ENCODE assay signal across 29 cellular contexts in the genomic region with DNA sequence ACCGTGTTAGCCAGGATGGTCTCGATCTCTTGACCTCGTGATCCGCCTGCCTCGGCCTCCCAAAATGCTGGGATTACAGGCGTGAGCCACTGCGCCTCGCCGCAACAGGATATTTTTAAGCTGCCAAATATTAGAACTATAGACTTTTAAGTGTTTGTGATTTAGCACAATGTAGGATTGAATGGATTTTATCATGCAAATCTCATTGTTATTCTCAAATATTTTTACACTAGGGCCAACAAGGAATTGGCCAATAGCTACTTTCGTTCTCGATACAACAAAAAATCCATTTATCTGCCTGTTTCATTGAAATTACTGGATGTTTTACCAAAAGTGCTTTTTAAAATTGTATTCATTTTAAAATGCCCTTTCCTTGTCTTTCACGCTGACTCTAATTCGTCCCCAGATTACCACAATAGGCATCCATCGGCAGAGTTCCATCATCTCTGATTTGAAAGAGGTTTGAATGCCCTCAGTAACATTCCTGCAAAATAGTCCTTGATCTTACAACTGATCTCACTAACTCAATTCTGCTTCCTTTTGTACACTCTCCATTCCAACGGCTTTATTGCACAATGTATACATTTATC.
"Had no signal": no experiment of that assay in that cellular context is flagged by ENCODE, and none has a peak within 500 bp of the region (broad histone marks: within the 10 kb centered on the region; RNA-seq: fewer than 3 reads in every experiment).

No MANE protein-coding gene starts in this region.

- H3K9me3 Mint-ChIP-seq: dendritic cell treated with granulocyte-macrophage colony-stimulating factor and Interleukin-4, amounts not matched to agents 40 ng/mL and 50 ng/mL, for 4 days; endodermal cell had no signal

- ATAC-seq: effector memory CD8-positive, alpha-beta T cell; esophagus mucosa; foreskin keratinocyte; gastrocnemius medialis; gastroesophageal sphincter; heart left ventricle; heart right ventricle had no signal

- H3K27me3 ChIP-seq: colonic mucosa, dorsolateral prefrontal cortex, esophagus muscularis mucosa, esophagus squamous epithelium, foreskin keratinocyte, gastrocnemius medialis, gastroesophageal sphincter, heart left ventricle, heart right ventricle had no signal

- H3K27me3 Mint-ChIP-seq: dendritic cell treated with granulocyte-macrophage colony-stimulating factor and Interleukin-4, amounts not matched to agents 40 ng/mL and 50 ng/mL, for 4 days; effector memory CD8-positive, alpha-beta T cell had no signal

- H3K9me3 ChIP-seq: colonic mucosa, esophagus muscularis mucosa, esophagus squamous epithelium, gastrocnemius medialis, gastroesophageal sphincter, heart left ventricle had no signal

- H3K4me3 ChIP-seq: colonic mucosa, coronary artery, dorsolateral prefrontal cortex, esophagus muscularis mucosa, esophagus squamous epithelium, gastrocnemius medialis, gastroesophageal sphincter, heart left ventricle, heart right ventricle had no signal

- FAIRE-seq: colon, endometrium, endothelial cell of umbilical vein, frontal cortex had no signal

- H3K4me1 ChIP-seq: colonic mucosa, esophagus muscularis mucosa, esophagus squamous epithelium, foreskin keratinocyte, gastrocnemius medialis, gastroesophageal sphincter, heart left ventricle, heart right ventricle had no signal

- H3K27ac Mint-ChIP-seq: dendritic cell treated with granulocyte-macrophage colony-stimulating factor and Interleukin-4, amounts not matched to agents 40 ng/mL and 50 ng/mL, for 4 days; effector memory CD8-positive, alpha-beta T cell; endodermal cell had no signal

- H3K27ac ChIP-seq: colonic mucosa, coronary artery, dorsolateral prefrontal cortex, epithelial cell of prostate, esophagus muscularis mucosa, esophagus squamous epithelium, foreskin keratinocyte, gastrocnemius medialis, gastroesophageal sphincter, heart left ventricle, heart right ventricle had no signal

- DNase-seq: colonic mucosa; cortex of kidney; dermis blood vessel endothelial cell; dorsolateral prefrontal cortex; effector CD4-positive, alpha-beta T cell; effector CD8-positive, alpha-beta T cell; effector memory CD4-positive, alpha-beta T cell; effector memory CD8-positive, alpha-beta T cell; endodermal cell; erythroblast; esophagus squamous epithelium; foreskin fibroblast; foreskin keratinocyte; foreskin melanocyte; gastrocnemius medialis; glutamatergic neuron; head of caudate nucleus; heart left ventricle; heart right ventricle had no signal

- H3K36me3 ChIP-seq: colonic mucosa, esophagus muscularis mucosa, esophagus squamous epithelium, gastrocnemius medialis, gastroesophageal sphincter, heart left ventricle, heart right ventricle had no signal

- H3K4me3 Mint-ChIP-seq: dendritic cell treated with granulocyte-macrophage colony-stimulating factor and Interleukin-4, amounts not matched to agents 40 ng/mL and 50 ng/mL, for 4 days; effector memory CD8-positive, alpha-beta T cell; endodermal cell had no signal
